Comparison of ENCODE assay signal across 8 cellular contexts in the genomic region with DNA sequence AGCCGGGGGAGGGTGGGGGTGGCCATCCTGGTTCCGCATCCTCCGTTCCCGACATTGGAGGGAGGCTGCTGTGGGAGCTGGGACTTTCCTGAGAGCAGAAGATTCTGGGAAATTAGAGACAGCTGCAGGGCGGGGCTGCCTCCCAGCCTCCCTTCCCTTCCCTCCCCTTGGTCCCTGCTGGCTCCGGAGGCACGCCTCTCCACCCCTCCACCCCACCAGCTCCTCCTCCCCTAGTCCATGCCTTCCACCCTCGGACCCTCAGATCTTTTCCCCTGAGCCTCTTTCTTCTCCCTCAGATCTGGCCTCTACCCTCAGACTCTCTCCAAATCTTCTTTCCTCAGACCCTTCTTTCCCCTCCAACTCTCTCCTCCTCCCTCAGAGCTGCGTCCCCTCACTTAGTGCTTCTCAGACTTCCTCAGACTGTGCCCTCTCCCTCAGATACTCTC. TPM values are rescaled to one million over a fixed set of nuclear protein-coding genes. Genes with fewer than 3 reads are reported as not detected.
DNase-seq lines count a peak whose midpoint lies in the region; ATAC-seq and TF ChIP-seq lines count a peak whose summit lies in the region.

No MANE protein-coding gene starts in this region.

- H3K9me3 ChIP-seq in PC-3 (ENCODE audit: low read length) (no peaks in the 10 kb centered on the region), esophagus muscularis mucosa (no peaks in the 10 kb centered on the region), neutrophil (no peaks in the 10 kb centered on the region)

- BruUV-seq in PC-3 (replicated peaks; lab: Mats Ljungman, UMichigan), result no TSS peak

- H3K36me3 ChIP-seq in PC-3 (ENCODE audit: low read depth, low read length) (no peaks in the 10 kb centered on the region), esophagus muscularis mucosa (peaks cover 0 to 7% (median under 1%) of the 10 kb centered on the region in 4 donors), neutrophil (peaks cover 6% of the 10 kb centered on the region)

- no peak for DNase-seq in CD14-positive monocyte (ENCODE audit: low spot score)
- DNase-seq in PC-3, result peak; percentile 30
- DNase-seq in esophagus muscularis mucosa (ENCODE audit: extremely low spot score), result peak; percentile 95
- DNase-seq in OCI-M2 (lab: John Stamatoyannopoulos, UW; ENCODE audit: unreplicated experiment), result no peak
- DNase-seq in kidney glomerular epithelial cell (lab: John Stamatoyannopoulos, UW), result no peak
- no peak for DNase-seq in activated naive CD4-positive, alpha-beta T cell treated with anti-CD3 and anti-CD28 coated beads, Interleukin-2, amount 50 U/mL, for 72 hours (ENCODE audit: low spot score in 2 of 2)
- DNase-seq in NCI-H2029 (lab: John Stamatoyannopoulos, UW), result no peak

- peak overlapping the region; percentile 50 for H3K9ac ChIP-seq in PC-3 (ENCODE audit: low read length)

- H3F3A ChIP-seq in PC-3 (ENCODE audit: low read length, unreplicated experiment), result no peaks in the 10 kb centered on the region

- H3K27me3 ChIP-seq in PC-3 (ENCODE audit: low read length) (no peaks in the 10 kb centered on the region), esophagus muscularis mucosa (no peaks in the 10 kb centered on the region), neutrophil (no peaks in the 10 kb centered on the region)

- TF ChIP-seq EP300 in esophagus muscularis mucosa (IDR thresholded peaks at IDR 0.05), result peak; percentile 78

- intact Hi-C loops in CD14-positive monocyte (cut with micrococcal nuclease), result no loop called here
- intact Hi-C loops in PC-3 (cut with micrococcal nuclease), result no loop called here
- intact Hi-C loops in esophagus muscularis mucosa (cut with DNase I), result no loop called here

- H3K4me1 ChIP-seq in PC-3 (ENCODE audit: insufficient read depth, low read length), result peaks cover 55% of the 10 kb centered on the region
- H3K4me1 ChIP-seq in esophagus muscularis mucosa, result peaks cover 66 to 94% (median 89%) of the 10 kb centered on the region in 4 donors
- H3K4me1 ChIP-seq in neutrophil (ENCODE audit: control insufficient read depth in 1 of 2, insufficient read depth in 1 of 2, low read depth in 1 of 2, low read length in 1 of 2), result peaks cover 80 to 84% of the 10 kb centered on the region in 2 experiments

- peaks cover 17% of the 10 kb centered on the region for H3K79me2 ChIP-seq in PC-3 (ENCODE audit: low read length)

- H3K9me3 Mint-ChIP-seq in CD14-positive monocyte, result peaks cover 0 to 2% (median 0%) of the 10 kb centered on the region in 7 donors
- H3K9me3 Mint-ChIP-seq in activated naive CD4-positive, alpha-beta T cell treated with anti-CD3 and anti-CD28 coated beads, Interleukin-2, amount 50 U/mL, for 72 hours, result no peaks in the 10 kb centered on the region

- H3K27ac Mint-ChIP-seq in CD14-positive monocyte, result peak overlapping the region in 6 of 7 donors; percentile 55 to 100 (median 98)
- peak overlapping the region in 1 of 2 donors; percentile 98 for H3K27ac Mint-ChIP-seq in activated naive CD4-positive, alpha-beta T cell treated with anti-CD3 and anti-CD28 coated beads, Interleukin-2, amount 50 U/mL, for 72 hours

- TF ChIP-seq POLR2A in esophagus muscularis mucosa (IDR thresholded peaks at IDR 0.05; ENCODE audit: low read depth), result no peak

- POLR2A ChIA-PET in PC-3 (lab: Charles Lee; ENCODE audit: unreplicated experiment), result no interaction called here

- peaks cover 79% of the 10 kb centered on the region for H3K4me1 Mint-ChIP-seq in CD14-positive monocyte

- no peak for ATAC-seq in PC-3
- no peak for ATAC-seq in activated naive CD4-positive, alpha-beta T cell treated with anti-CD3 and anti-CD28 coated beads, Interleukin-2, amount 50 U/mL, for 72 hours

- 0 out of 2 replicates have a peak overlapping the region, but pooled peaks have one; percentile 22 for H3K4me2 ChIP-seq in PC-3 (ENCODE audit: low read length)

- H3K9me2 ChIP-seq in PC-3 (replicated peaks; ENCODE audit: low read length), result no peaks in the 10 kb centered on the region

- CTCF ChIA-PET in PC-3 (lab: Charles Lee), result interaction anchor here (0.6 kb wide), 1 partner anchor 9 kb away, joined by 4 read pairs; no protein-coding TSS in a partner anchor

- H4K20me1 ChIP-seq in PC-3 (ENCODE audit: low read length), result peaks cover 11% of the 10 kb centered on the region

- peaks cover 10 to 14% of the 10 kb centered on the region in 2 donors for H3K36me3 Mint-ChIP-seq in CD14-positive monocyte
- H3K36me3 Mint-ChIP-seq in activated naive CD4-positive, alpha-beta T cell treated with anti-CD3 and anti-CD28 coated beads, Interleukin-2, amount 50 U/mL, for 72 hours, result peaks cover 14 to 22% of the 10 kb centered on the region in 2 donors

- no peak overlapping the region for H2AFZ ChIP-seq in PC-3 (ENCODE audit: low read length)

- peak overlapping the region; percentile 57 for H3K27ac ChIP-seq in PC-3 (ENCODE audit: low read length)
- peak overlapping the region; percentile 89 to 96 (median 94) for H3K27ac ChIP-seq in esophagus muscularis mucosa (replicated peaks in 1 of 4)
- peak overlapping the region; percentile 89 for H3K27ac ChIP-seq in neutrophil

- H3K4me3 Mint-ChIP-seq in CD14-positive monocyte, result no peak overlapping the region

- 33% methylated on average over 9 of the region's 9 CpGs for WGBS in esophagus muscularis mucosa

- TF ChIP-seq CTCF in CD14-positive monocyte (IDR thresholded peaks at IDR 0.05), result no peak
- no peak for TF ChIP-seq CTCF in PC-3 (conservative IDR thresholded peaks at IDR 0.05; ENCODE audit: low read depth, low read length)
- TF ChIP-seq CTCF in esophagus muscularis mucosa (IDR thresholded peaks at IDR 0.05), result no peak
- no peak for TF ChIP-seq CTCF in neutrophil (IDR thresholded peaks at IDR 0.05)

- H3K27me3 Mint-ChIP-seq in CD14-positive monocyte (ENCODE audit: low read depth in 3 of 3), result peaks cover 2 to 9% (median 7%) of the 10 kb centered on the region in 3 donors

- H3K4me3 ChIP-seq in PC-3 (ENCODE audit: low read length) (no peak overlapping the region), esophagus muscularis mucosa (no peak overlapping the region), neutrophil (ENCODE audit: low read depth in 1 of 2, low read length in 1 of 2) (no peak overlapping the region)

RNA-seq across cellular contexts. Expression of a gene that starts 3.1 kb away (rescaled TPM):
- polyA plus RNA-seq in CD14-positive monocyte, result 10 to 100 TPM; 18.7 to 23.1 TPM
- total RNA-seq in PC-3 (2014; rRNA removed), result 22.9 and 25.5 TPM in 2 replicates
- 100 to 1,000 TPM in 1 of 4 donors, 10 to 100 TPM in 2, 1 to 10 TPM in 1; 10.0 to 147 (median 20.2) TPM for total RNA-seq in esophagus muscularis mucosa
- 100 to 1,000 TPM in 1 of 2 donors, 10 to 100 TPM in 1; 83.8 to 124 TPM for total RNA-seq in activated naive CD4-positive, alpha-beta T cell treated with anti-CD3 and anti-CD28 coated beads, Interleukin-2, amount 50 U/mL, for 72 hours

RNA-seq across cellular contexts. Expression of a gene that starts 32.3 kb away (rescaled TPM):
- not detected for polyA plus RNA-seq in CD14-positive monocyte
- 25.4 and 26.4 TPM in 2 replicates for total RNA-seq in PC-3 (2014; rRNA removed)
- total RNA-seq in esophagus muscularis mucosa, result under 1 TPM in 2 of 4 donors, not detected in 2; 0.34 to 0.50 TPM
- total RNA-seq in activated naive CD4-positive, alpha-beta T cell treated with anti-CD3 and anti-CD28 coated beads, Interleukin-2, amount 50 U/mL, for 72 hours, result not detected

RNA-seq across cellular contexts. Expression of a gene that starts 46.5 kb away (rescaled TPM):
- not detected for polyA plus RNA-seq in CD14-positive monocyte
- total RNA-seq in PC-3 (2014; rRNA removed) (not detected in 2 replicates), esophagus muscularis mucosa (not detected)
- not detected for total RNA-seq in activated naive CD4-positive, alpha-beta T cell treated with anti-CD3 and anti-CD28 coated beads, Interleukin-2, amount 50 U/mL, for 72 hours

Comparison
In these comparisons a context has a peak if more than half of its experiments do, and no peak if none do; other contexts are left out.
1. DNase-seq: peak in PC-3 (single experiment) and esophagus muscularis mucosa (single experiment); none in CD14-positive monocyte (single experiment), OCI-M2 (single experiment), kidney glomerular epithelial cell (single experiment), activated naive CD4-positive, alpha-beta T cell treated with anti-CD3 and anti-CD28 coated beads, Interleukin-2, amount 50 U/mL, for 72 hours (0 of 2) and NCI-H2029 (single experiment).
2. RNA of a gene that starts 32.3 kb away (total RNA-seq): 25.4 to 26.4 TPM in PC-3; 0.34 to 0.50 TPM in esophagus muscularis mucosa and not detected in activated naive CD4-positive, alpha-beta T cell treated with anti-CD3 and anti-CD28 coated beads, Interleukin-2, amount 50 U/mL, for 72 hours; every median in the first group is over 10 times any median in the second.
3. Peak in every context shown above with its lines, with median percentiles within 50 percentile points of each other: H3K27ac ChIP-seq.